6 cellular contexts compared by ENCODE assay signal in genomic region chr12:6938353-6939186, GRCh38. TPM values are rescaled to one million over a fixed set of nuclear protein-coding genes. Genes with fewer than 3 reads are reported as not detected.
DNase-seq lines count a peak whose midpoint lies in the region; ATAC-seq and TF ChIP-seq lines count a peak whose summit lies in the region.

No MANE protein-coding gene starts in this region.

- peaks cover 22% of the 10 kb centered on the region for H3K4me1 Mint-ChIP-seq in type B pancreatic cell (ENCODE audit: unreplicated experiment)

- H3K4me3 Mint-ChIP-seq in type B pancreatic cell = peak overlapping the region; percentile 90

- 77% methylated on average over 32 of the region's 32 CpGs for WGBS in right cardiac atrium

- intact Hi-C loops in right cardiac atrium (cut with DNase I) = loop anchor here in 1 of 4 donors (2.0 kb wide), 1 partner anchor 70 kb away; no protein-coding TSS in a partner anchor

- H3K27ac Mint-ChIP-seq in type B pancreatic cell = peak overlapping the region; percentile 94

- peaks cover 2% of the 10 kb centered on the region for H3K27me3 Mint-ChIP-seq in type B pancreatic cell

- H3K9me3 ChIP-seq in right cardiac atrium (ENCODE audit: control insufficient read depth, low read length) = no peaks in the 10 kb centered on the region

- no peaks in the 10 kb centered on the region for H3K9me3 Mint-ChIP-seq in type B pancreatic cell

- no peaks in the 10 kb centered on the region for H3K27me3 ChIP-seq in right cardiac atrium (ENCODE audit: control insufficient read depth, insufficient read depth)

- peak; percentile 7 for TF ChIP-seq CTCF in type B pancreatic cell (conservative IDR thresholded peaks at IDR 0.05)

- peak; percentile 0 to 4 for ATAC-seq in right cardiac atrium
- no peak for ATAC-seq in GM19324 (IDR thresholded peaks at IDR 0.05; ENCODE audit: low FRiP score, unreplicated experiment)

- H3K4me3 ChIP-seq in right cardiac atrium (ENCODE audit: low read length) = no peak overlapping the region

- peaks cover 44% of the 10 kb centered on the region for H3K36me3 Mint-ChIP-seq in type B pancreatic cell

- peak; percentile 66 for DNase-seq in activated effector memory CD4-positive, alpha-beta T cell treated with anti-CD3 and anti-CD28 coated beads, Interleukin-2, amount 50 U/mL, for 16 hours
- DNase-seq in activated effector memory CD4-positive, alpha-beta T cell treated with Interleukin-2 at 50 U/mL for 16 hours = no peak
- DNase-seq in right cardiac atrium (peak; percentile 46 to 77 (median 74)), type B pancreatic cell (ENCODE audit: extremely low spot score, unreplicated experiment) (no peak), NCI-H1436 (lab: John Stamatoyannopoulos, UW) (no peak)

- H3K4me1 ChIP-seq in right cardiac atrium (ENCODE audit: control insufficient read depth, insufficient read depth, low read length) = peaks cover 5% of the 10 kb centered on the region

- H3K27ac ChIP-seq in right cardiac atrium (ENCODE audit: low read length) = peak overlapping the region; percentile 26

RNA-seq across cellular contexts. Expression of gene RNU7-1, which starts 5.0 kb away (rescaled TPM):
- total RNA-seq in right cardiac atrium = not detected
- polyA plus RNA-seq in right cardiac atrium = not detected
- total RNA-seq in type B pancreatic cell (ENCODE audit: low replicate concordance) = not detected in 2 replicates

RNA-seq across cellular contexts. Expression of gene C12orf57, which starts 5.3 kb away (rescaled TPM):
- 100 to 1,000 TPM; 262 to 339 (median 272) TPM for total RNA-seq in right cardiac atrium
- 441 TPM for polyA plus RNA-seq in right cardiac atrium
- 220 and 275 TPM in 2 replicates for total RNA-seq in type B pancreatic cell (ENCODE audit: low replicate concordance)

RNA-seq across cellular contexts. Expression of gene ATN1, which starts 10.8 kb away (rescaled TPM):
- total RNA-seq in right cardiac atrium (10 to 100 TPM; 85.3 to 89.3 (median 88.6) TPM), type B pancreatic cell (ENCODE audit: low replicate concordance) (131 and 139 TPM in 2 replicates)
- 70.1 TPM for polyA plus RNA-seq in right cardiac atrium

RNA-seq across cellular contexts. Expression of gene PTPN6, which starts 12.6 kb away (rescaled TPM):
- total RNA-seq in right cardiac atrium = 10 to 100 TPM in 2 of 4 donors, 1 to 10 TPM in 2; 7.7 to 12.1 (median 9.3) TPM
- polyA plus RNA-seq in right cardiac atrium = 5.9 TPM
- 15.6 and 61.0 TPM in 2 replicates for total RNA-seq in type B pancreatic cell (ENCODE audit: low replicate concordance)

RNA-seq across cellular contexts. Expression of gene ENO2, which starts 24.2 kb away (rescaled TPM):
- 10 to 100 TPM; 29.6 to 42.1 (median 35.8) TPM for total RNA-seq in right cardiac atrium
- 17.8 TPM for polyA plus RNA-seq in right cardiac atrium
- total RNA-seq in type B pancreatic cell (ENCODE audit: low replicate concordance) = 32.2 and 33.1 TPM in 2 replicates

Comparison
In these comparisons a context has a peak if more than half of its experiments do, and no peak if none do; other contexts are left out.
1. DNase-seq: peak in activated effector memory CD4-positive, alpha-beta T cell treated with anti-CD3 and anti-CD28 coated beads, Interleukin-2, amount 50 U/mL, for 16 hours (single experiment) and right cardiac atrium (3 of 3); none in activated effector memory CD4-positive, alpha-beta T cell treated with Interleukin-2 at 50 U/mL for 16 hours (single experiment), type B pancreatic cell (single experiment) and NCI-H1436 (single experiment).